In the genomic region with DNA sequence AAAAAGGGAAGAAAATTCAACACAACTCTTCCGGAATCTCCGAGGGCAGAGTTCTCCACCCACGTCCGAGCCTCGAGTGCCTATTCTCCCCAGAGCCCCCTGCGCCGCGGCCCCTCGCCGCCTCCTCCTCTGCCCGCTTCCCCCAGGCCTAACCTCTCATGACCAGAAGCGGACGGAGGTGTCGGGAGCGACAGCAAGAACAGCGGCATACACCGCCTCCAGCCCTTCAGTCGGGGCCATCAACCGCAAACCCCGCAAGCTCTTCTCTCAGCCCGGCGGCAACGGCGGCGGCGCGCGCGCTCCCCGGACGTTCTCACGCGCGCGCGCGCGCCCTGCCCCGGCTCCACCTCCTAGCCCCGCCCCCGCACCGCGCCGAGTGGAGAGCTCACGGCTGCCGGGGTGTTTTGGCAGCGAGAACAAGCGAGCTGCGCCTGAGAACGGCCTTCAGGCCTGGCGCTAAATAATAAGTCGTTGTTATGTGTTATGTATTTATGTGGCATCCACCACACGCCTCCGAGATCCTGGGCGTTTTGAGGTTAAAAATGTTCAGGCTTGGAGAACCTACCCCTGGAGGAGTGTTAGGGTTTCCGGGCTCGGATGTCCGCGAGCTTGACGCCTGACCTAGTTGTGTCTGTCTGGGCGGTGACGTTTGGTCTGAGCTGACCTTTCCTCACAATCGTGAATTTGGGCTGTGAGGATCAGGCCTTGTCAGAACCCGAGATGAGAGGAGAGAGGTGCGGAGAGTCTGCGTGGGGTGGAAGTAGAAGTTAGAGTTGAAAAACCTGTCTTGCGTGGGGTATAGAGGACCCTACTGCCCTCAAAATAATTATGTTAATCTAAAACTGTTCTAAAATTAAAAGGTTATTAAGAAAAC, we compare ENCODE assay signal across 8 cellular contexts. TPM values are rescaled to one million over a fixed set of nuclear protein-coding genes. Genes with fewer than 3 reads are reported as not detected.
DNase-seq lines count a peak whose midpoint lies in the region; ATAC-seq and TF ChIP-seq lines count a peak whose summit lies in the region.

A gene with protein sequence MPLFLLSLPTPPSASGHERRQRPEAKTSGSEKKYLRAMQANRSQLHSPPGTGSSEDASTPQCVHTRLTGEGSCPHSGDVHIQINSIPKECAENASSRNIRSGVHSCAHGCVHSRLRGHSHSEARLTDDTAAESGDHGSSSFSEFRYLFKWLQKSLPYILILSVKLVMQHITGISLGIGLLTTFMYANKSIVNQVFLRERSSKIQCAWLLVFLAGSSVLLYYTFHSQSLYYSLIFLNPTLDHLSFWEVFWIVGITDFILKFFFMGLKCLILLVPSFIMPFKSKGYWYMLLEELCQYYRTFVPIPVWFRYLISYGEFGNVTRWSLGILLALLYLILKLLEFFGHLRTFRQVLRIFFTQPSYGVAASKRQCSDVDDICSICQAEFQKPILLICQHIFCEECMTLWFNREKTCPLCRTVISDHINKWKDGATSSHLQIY (minus strand): TSS at position 286 of the 874 bp plus-strand sequence. CDS start 77 bp downstream, at position 209.

- intact Hi-C loops in breast epithelium (cut with DNase I; ENCODE audit: low total_unique reads) = no loop called here

- H3K36me3 ChIP-seq in WERI-Rb-1 (peaks cover 3% of the 10 kb centered on the region; the same call in 1 of the 2 replicates), breast epithelium (no peaks in the 10 kb centered on the region), skeletal muscle satellite cell (ENCODE audit: insufficient read depth, low read length) (peaks cover 4% of the 10 kb centered on the region)

- H3K4me1 ChIP-seq in breast epithelium = no peaks in the 10 kb centered on the region
- H3K4me1 ChIP-seq in skeletal muscle satellite cell (ENCODE audit: control insufficient read depth, insufficient read depth, low read length) = peaks cover 16% of the 10 kb centered on the region

- ATAC-seq in GM18511 (IDR thresholded peaks at IDR 0.05; ENCODE audit: unreplicated experiment) (peak; percentile 86), HG03045 (IDR thresholded peaks at IDR 0.05; ENCODE audit: unreplicated experiment) (peak; percentile 85), HG03565 (IDR thresholded peaks at IDR 0.05; ENCODE audit: unreplicated experiment) (no peak)

- peak; percentile 80 for DNase-seq in NCI-H2171 treated with DMSO at 0.1 percent for 48 hours (lab: John Stamatoyannopoulos, UW)
- peak; percentile 92 for DNase-seq in WERI-Rb-1
- DNase-seq in breast epithelium (ENCODE audit: low spot score in 2 of 2) = peak; percentile 73 to 86

- peak within 1 kb of the TSS; percentile 88 for H3K9ac ChIP-seq in skeletal muscle satellite cell (ENCODE audit: low read depth, low read length)

- TF ChIP-seq CTCF in WERI-Rb-1 (IDR thresholded peaks at IDR 0.05; ENCODE audit: low read depth, low read length) = no peak
- TF ChIP-seq CTCF in breast epithelium (IDR thresholded peaks at IDR 0.05) = no peak

- peak; percentile 3 for TF ChIP-seq POLR2A in breast epithelium (IDR thresholded peaks at IDR 0.05)

- H3K4me3 ChIP-seq in WERI-Rb-1 (ENCODE audit: low read depth, low read length) (peak within 1 kb of the TSS; percentile 93), breast epithelium (peak within 1 kb of the TSS; percentile 79 to 97 (median 79)), iPS-18c (ENCODE audit: insufficient read depth, low read depth, low read length) (peak within 1 kb of the TSS; percentile 93), skeletal muscle satellite cell (ENCODE audit: low read length) (peak within 1 kb of the TSS; percentile 91)

- H3K9me3 ChIP-seq in WERI-Rb-1 (ENCODE audit: severe bottlenecking) = no peaks in the 10 kb centered on the region
- no peaks in the 10 kb centered on the region for H3K9me3 ChIP-seq in breast epithelium
- no peaks in the 10 kb centered on the region for H3K9me3 ChIP-seq in iPS-18c (ENCODE audit: control insufficient read depth, insufficient read depth, low read length)
- H3K9me3 ChIP-seq in skeletal muscle satellite cell (replicated peaks; ENCODE audit: low read length) = no peaks in the 10 kb centered on the region

- H3K27ac ChIP-seq in WERI-Rb-1 = peak within 1 kb of the TSS; percentile 66
- H3K27ac ChIP-seq in breast epithelium = peak within 1 kb of the TSS; percentile 94 to 98

- H3K4me2 ChIP-seq in skeletal muscle satellite cell (ENCODE audit: low read length) = peak within 1 kb of the TSS; percentile 90

- H3K27me3 ChIP-seq in WERI-Rb-1 (ENCODE audit: insufficient read depth, low read depth, severe bottlenecking) = no peaks in the 10 kb centered on the region
- H3K27me3 ChIP-seq in breast epithelium = no peaks in the 10 kb centered on the region
- no peaks in the 10 kb centered on the region for H3K27me3 ChIP-seq in skeletal muscle satellite cell (ENCODE audit: control insufficient read depth, insufficient read depth, low read length)

RNA-seq across cellular contexts. Expression of the gene that starts here (rescaled TPM):
- 10 to 100 TPM; 24.0 to 30.4 (median 25.6) TPM for total RNA-seq in breast epithelium
- 10.1 and 13.1 TPM in 2 replicates for total RNA-seq in skeletal muscle satellite cell (2012; rRNA removed)
